ENCODE assay signal across 10 cellular contexts in the genomic region with DNA sequence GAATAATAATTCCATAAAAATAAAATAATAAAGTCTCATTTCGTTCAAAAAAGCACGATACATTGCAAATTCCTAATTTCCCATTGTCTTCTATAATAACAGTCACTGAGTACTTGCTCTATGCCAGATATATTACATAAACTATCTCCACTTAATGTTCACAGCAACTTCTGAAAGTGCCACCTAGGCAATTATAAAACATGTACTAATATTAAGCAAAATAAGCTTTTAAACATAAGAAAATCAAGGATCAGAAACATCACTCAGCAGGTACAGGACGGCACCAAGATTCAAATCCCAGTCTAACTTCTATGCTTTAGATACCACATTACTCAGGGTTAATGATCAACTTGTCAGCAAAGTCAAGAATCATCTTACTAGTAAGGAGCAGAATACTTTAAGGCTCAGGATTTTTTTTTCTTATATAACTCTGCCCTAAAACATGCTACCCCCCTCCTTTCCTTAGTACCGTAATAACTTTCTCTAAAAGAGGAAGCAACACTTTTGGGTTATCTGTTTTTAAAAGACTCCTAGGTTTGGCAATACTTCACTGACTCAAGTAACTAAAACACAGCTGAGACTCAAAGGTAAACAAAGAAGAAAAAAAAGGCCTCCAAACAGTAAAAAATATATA. TPM values are rescaled to one million over a fixed set of nuclear protein-coding genes. Genes with fewer than 3 reads are reported as not detected.
DNase-seq lines count a peak whose midpoint lies in the region; ATAC-seq and TF ChIP-seq lines count a peak whose summit lies in the region.
"Had no signal": no experiment of that assay in that cellular context is flagged by ENCODE, and none has a peak within 500 bp of the region (broad histone marks: within the 10 kb centered on the region; RNA-seq: fewer than 3 reads in every experiment).

No MANE protein-coding gene starts in this region.

- peak overlapping the region; percentile 36 for H3K27ac ChIP-seq in DOHH2 (ENCODE audit: low read depth, low read length)
- no peak overlapping the region for H3K27ac ChIP-seq in esophagus muscularis mucosa (replicated peaks in 1 of 4)
- H3K27ac ChIP-seq: C4-2B had no signal

- no peaks in the 10 kb centered on the region for H3K9me2 ChIP-seq in DOHH2 (replicated peaks; ENCODE audit: control insufficient read depth, low read length)

- no peaks in the 10 kb centered on the region for H3K27me3 ChIP-seq in DOHH2 (ENCODE audit: control insufficient read depth, low read length)
- H3K27me3 ChIP-seq in esophagus muscularis mucosa: no peaks in the 10 kb centered on the region

- peak; percentile 79 for ATAC-seq in GM21515 (IDR thresholded peaks at IDR 0.05; ENCODE audit: unreplicated experiment)
- peak; percentile 65 for ATAC-seq in HG03469 (IDR thresholded peaks at IDR 0.05; ENCODE audit: unreplicated experiment)

- peaks cover 14% of the 10 kb centered on the region for H3K36me3 ChIP-seq in DOHH2 (ENCODE audit: control insufficient read depth, low read length)
- no peaks in the 10 kb centered on the region for H3K36me3 ChIP-seq in esophagus muscularis mucosa

- H3K9me3 ChIP-seq in DOHH2 (ENCODE audit: control insufficient read depth, insufficient read depth, low read length): no peaks in the 10 kb centered on the region
- H3K9me3 ChIP-seq in esophagus muscularis mucosa: no peaks in the 10 kb centered on the region

- peaks cover 92% of the 10 kb centered on the region for H3K4me1 ChIP-seq in DOHH2 (ENCODE audit: control insufficient read depth, low read length)
- peaks cover 7 to 13% (median 9%) of the 10 kb centered on the region in 4 donors for H3K4me1 ChIP-seq in esophagus muscularis mucosa

- peaks cover 30% of the 10 kb centered on the region for H3F3A ChIP-seq in DOHH2 (ENCODE audit: control insufficient read depth, insufficient read depth)

- peaks cover 97% of the 10 kb centered on the region for H3K79me2 ChIP-seq in DOHH2 (ENCODE audit: control insufficient read depth, low read length)

- intact Hi-C loops in esophagus muscularis mucosa (cut with DNase I): no loop called here

- no peak for TF ChIP-seq EP300 in esophagus muscularis mucosa (IDR thresholded peaks at IDR 0.05)

- no peak for TF ChIP-seq POLR2A in esophagus muscularis mucosa (IDR thresholded peaks at IDR 0.05; ENCODE audit: low read depth)

- WGBS in esophagus muscularis mucosa: 68% methylated on average over 4 of the region's 4 CpGs

- DNase-seq in fibroblast of the aortic adventitia (ENCODE audit: low read depth) (peak; percentile 10), NCI-H526 treated with DMSO at 0.1 percent for 48 hours (lab: John Stamatoyannopoulos, UW) (no peak), GM19240 (ENCODE audit: insufficient read length, low spot score) (no peak), esophagus muscularis mucosa (ENCODE audit: extremely low spot score) (no peak)
- no peak for DNase-seq in stimulated activated CD4-positive, alpha-beta T cell treated with anti-CD3 and anti-CD28 coated beads, Interleukin-4, amount 100 ng/mL, for 4 hours
- DNase-seq: T-helper 2 cell had no signal

- peaks cover 15% of the 10 kb centered on the region; the same call in 1 of the 2 replicates for H4K20me1 ChIP-seq in DOHH2 (ENCODE audit: control insufficient read depth, insufficient read depth, low read depth, low read length)

- peak overlapping the region; percentile 55 for H3K4me2 ChIP-seq in DOHH2 (ENCODE audit: low read length)

- no peak overlapping the region for H3K4me3 ChIP-seq in DOHH2 (ENCODE audit: low read length)
- H3K4me3 ChIP-seq in fibroblast of the aortic adventitia (ENCODE audit: low read depth, low read length): no peak overlapping the region
- H3K4me3 ChIP-seq in esophagus muscularis mucosa: no peak overlapping the region

- no peak for TF ChIP-seq CTCF in DOHH2 (IDR thresholded peaks at IDR 0.05; ENCODE audit: low read depth, low read length, poor library complexity, severe bottlenecking)
- no peak for TF ChIP-seq CTCF in fibroblast of the aortic adventitia (IDR thresholded peaks at IDR 0.05; ENCODE audit: insufficient read depth, low read length)
- no peak for TF ChIP-seq CTCF in esophagus muscularis mucosa (IDR thresholded peaks at IDR 0.05)

RNA-seq across cellular contexts. Expression of gene USP6NL, which starts 51.3 kb away (rescaled TPM):
- 8.3 and 15.2 TPM in 2 replicates for total RNA-seq in fibroblast of the aortic adventitia (ENCODE audit: low replicate concordance)
- 10 to 100 TPM; 10.4 to 14.9 (median 13.2) TPM for total RNA-seq in esophagus muscularis mucosa
